ENCODE assay signal across 10 cellular contexts in the genomic region with DNA sequence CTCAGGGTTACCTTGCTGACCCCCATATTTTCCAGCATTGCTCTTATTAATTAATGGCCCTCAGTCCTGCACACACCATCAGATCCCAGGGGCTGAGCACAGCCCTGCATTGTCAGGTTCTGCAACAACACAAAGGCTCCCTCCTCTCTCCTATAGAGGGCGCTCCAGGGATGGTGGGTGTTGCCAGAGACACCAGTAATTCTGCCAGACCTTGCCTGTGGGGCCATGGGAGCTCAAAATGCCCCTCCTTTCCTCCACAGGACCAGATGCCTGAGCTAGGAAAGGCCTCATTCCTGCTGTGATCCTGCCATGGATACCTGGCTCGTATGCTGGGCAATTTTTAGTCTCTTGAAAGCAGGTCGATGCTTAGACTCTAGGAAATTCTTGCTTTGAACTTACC. TPM values are rescaled to one million over a fixed set of nuclear protein-coding genes. Genes with fewer than 3 reads are reported as not detected.
A peak's percentile ranks its signal among the peaks of the same experiment; 100 is the strongest.
DNase-seq lines count a peak whose midpoint lies in the region; ATAC-seq and TF ChIP-seq lines count a peak whose summit lies in the region.
"Had no signal": no experiment of that assay in that cellular context is flagged by ENCODE, and none has a peak within 500 bp of the region (broad histone marks: within the 10 kb centered on the region; RNA-seq: fewer than 3 reads in every experiment).

No MANE protein-coding gene starts in this region.

- no peak overlapping the region for H3K4me3 ChIP-seq in CD8-positive, alpha-beta T cell (ENCODE audit: low read depth, low read length)
- H3K4me3 ChIP-seq in ovary: no peak overlapping the region

- H3K36me3 ChIP-seq in CD8-positive, alpha-beta T cell (ENCODE audit: insufficient read depth, low read length): no peaks in the 10 kb centered on the region
- H3K36me3 ChIP-seq in ovary: no peaks in the 10 kb centered on the region

- ATAC-seq in CD8-positive, alpha-beta T cell: peak; percentile 44
- ATAC-seq in activated CD8-positive, alpha-beta T cell treated with anti-CD3 and anti-CD28 coated beads, Interleukin-2, amount 10 ng/mL, durations not matched to agents 7 days and 5 days: peak; percentile 37
- no peak for ATAC-seq in GM18505 (IDR thresholded peaks at IDR 0.05; ENCODE audit: unreplicated experiment)

- DNase-seq in CD8-positive, alpha-beta T cell: peak in 2 of 7 experiments; percentile 40 to 53
- DNase-seq in HFFc6 (no peak), iPS-NIHi7 (ENCODE audit: extremely low spot score) (peak; percentile 86), AG08396 (ENCODE audit: low spot score) (no peak), NCI-H2029 treated with DMSO at 0.1 percent for 48 hours (lab: John Stamatoyannopoulos, UW) (no peak), ovary (no peak)
- DNase-seq in activated CD8-positive, alpha-beta T cell treated with anti-CD3 and anti-CD28 coated beads, Interleukin-2, amount 10 ng/mL, durations not matched to agents 7 days and 5 days: peak; percentile 52

- H3K27ac Mint-ChIP-seq in CD8-positive, alpha-beta T cell: peak overlapping the region; percentile 53
- no peak overlapping the region for H3K27ac Mint-ChIP-seq in HFFc6
- peak overlapping the region; percentile 1 for H3K27ac Mint-ChIP-seq in activated CD8-positive, alpha-beta T cell treated with anti-CD3 and anti-CD28 coated beads, Interleukin-2, amount 10 ng/mL, durations not matched to agents 7 days and 5 days

- no peaks in the 10 kb centered on the region for H3K9me3 Mint-ChIP-seq in CD8-positive, alpha-beta T cell
- no peaks in the 10 kb centered on the region for H3K9me3 Mint-ChIP-seq in HFFc6
- no peaks in the 10 kb centered on the region for H3K9me3 Mint-ChIP-seq in activated CD8-positive, alpha-beta T cell treated with anti-CD3 and anti-CD28 coated beads, Interleukin-2, amount 10 ng/mL, durations not matched to agents 7 days and 5 days (ENCODE audit: insufficient read depth)

- H3K27me3 Mint-ChIP-seq in CD8-positive, alpha-beta T cell (ENCODE audit: low read depth): peaks cover 18% of the 10 kb centered on the region
- peaks cover 6% of the 10 kb centered on the region for H3K27me3 Mint-ChIP-seq in HFFc6 (ENCODE audit: insufficient read depth)
- peaks cover 21% of the 10 kb centered on the region for H3K27me3 Mint-ChIP-seq in activated CD8-positive, alpha-beta T cell treated with anti-CD3 and anti-CD28 coated beads, Interleukin-2, amount 10 ng/mL, durations not matched to agents 7 days and 5 days (ENCODE audit: low read depth)

- WGBS in ovary, 3 donors: 43 to 51% (median 48%) methylated on average over 3 of the region's 3 CpGs

- POLR2A ChIA-PET in CD8-positive, alpha-beta T cell (lab: Charles Lee): interaction anchor here (1.0 to 2.5 kb wide), 5 partner anchors 486 to 508 kb away, joined by 3 to 14 read pairs (median 6); no protein-coding TSS in a partner anchor
- POLR2A ChIA-PET in activated CD8-positive, alpha-beta T cell treated with anti-CD3 and anti-CD28 coated beads, Interleukin-2, amount 10 ng/mL, durations not matched to agents 7 days and 5 days (lab: Charles Lee): interaction anchor here (1.4 to 1.5 kb wide), 3 partner anchors 487 to 508 kb away, joined by 4 to 7 read pairs (median 5); no protein-coding TSS in a partner anchor

- intact Hi-C loops in CD8-positive, alpha-beta T cell (cut with DNase I, micrococcal nuclease): loop anchor here in 1 of 2 experiments (5.0 kb wide), 3 partner anchors 323 to 917 kb away; no protein-coding TSS in a partner anchor
- intact Hi-C loops in ovary (cut with DNase I): no loop called here

- no peaks in the 10 kb centered on the region for H3K9me3 ChIP-seq in CD8-positive, alpha-beta T cell (ENCODE audit: low read length)
- no peaks in the 10 kb centered on the region for H3K9me3 ChIP-seq in ovary

- H3K4me3 Mint-ChIP-seq in CD8-positive, alpha-beta T cell: peak overlapping the region; percentile 48
- no peak overlapping the region for H3K4me3 Mint-ChIP-seq in HFFc6
- H3K4me3 Mint-ChIP-seq in activated CD8-positive, alpha-beta T cell treated with anti-CD3 and anti-CD28 coated beads, Interleukin-2, amount 10 ng/mL, durations not matched to agents 7 days and 5 days: no peak overlapping the region

- H3K27ac ChIP-seq in CD8-positive, alpha-beta T cell (ENCODE audit: low read depth, low read length): no peak overlapping the region
- H3K27ac ChIP-seq in ovary: no peak overlapping the region

- TF ChIP-seq EP300 in ovary (IDR thresholded peaks at IDR 0.05): no peak

- no peaks in the 10 kb centered on the region for H3K27me3 ChIP-seq in CD8-positive, alpha-beta T cell (ENCODE audit: insufficient read depth, low read length)
- no peaks in the 10 kb centered on the region for H3K27me3 ChIP-seq in ovary

- H3K36me3 Mint-ChIP-seq in CD8-positive, alpha-beta T cell: no peaks in the 10 kb centered on the region
- H3K36me3 Mint-ChIP-seq in HFFc6 (ENCODE audit: low read depth): no peaks in the 10 kb centered on the region
- no peaks in the 10 kb centered on the region for H3K36me3 Mint-ChIP-seq in activated CD8-positive, alpha-beta T cell treated with anti-CD3 and anti-CD28 coated beads, Interleukin-2, amount 10 ng/mL, durations not matched to agents 7 days and 5 days (ENCODE audit: low read depth)

- no peak for TF ChIP-seq POLR2A in GM18505 (IDR thresholded peaks at IDR 0.05; ENCODE audit: borderline replicate concordance, extremely low read depth, insufficient read depth, insufficient read length)
- TF ChIP-seq POLR2A in ovary (IDR thresholded peaks at IDR 0.05): no peak

- H3K4me1 ChIP-seq in CD8-positive, alpha-beta T cell (ENCODE audit: insufficient read depth, low read length): peaks cover 16% of the 10 kb centered on the region
- no peaks in the 10 kb centered on the region for H3K4me1 ChIP-seq in ovary (ENCODE audit: insufficient read depth)

- peaks cover 38% of the 10 kb centered on the region for H3K4me1 Mint-ChIP-seq in CD8-positive, alpha-beta T cell (ENCODE audit: low read depth)
- no peaks in the 10 kb centered on the region for H3K4me1 Mint-ChIP-seq in HFFc6 (ENCODE audit: low read depth)
- peaks cover 14% of the 10 kb centered on the region for H3K4me1 Mint-ChIP-seq in activated CD8-positive, alpha-beta T cell treated with anti-CD3 and anti-CD28 coated beads, Interleukin-2, amount 10 ng/mL, durations not matched to agents 7 days and 5 days (ENCODE audit: low read depth)

- peak; percentile 23 for TF ChIP-seq CTCF in CD8-positive, alpha-beta T cell (IDR thresholded peaks at IDR 0.05)
- TF ChIP-seq CTCF in HFFc6 (IDR thresholded peaks at IDR 0.05) (peak; percentile 48; the same call in 1 of the 2 replicates), ovary (IDR thresholded peaks at IDR 0.05) (no peak)

- CTCF ChIA-PET in CD8-positive, alpha-beta T cell (lab: Charles Lee): interaction anchor here (0.9 to 4.2 kb wide), 6 partner anchors 8 to 513 kb away, joined by 3 to 38 read pairs (median 6); no protein-coding TSS in a partner anchor
- CTCF ChIA-PET in activated CD8-positive, alpha-beta T cell treated with anti-CD3 and anti-CD28 coated beads, Interleukin-2, amount 10 ng/mL, durations not matched to agents 7 days and 5 days (lab: Charles Lee): interaction anchor here (0.6 to 8.7 kb wide), 13 partner anchors 9 to 914 kb away, joined by 3 to 88 read pairs (median 3); partner anchors contain the start of gene TAS2R38

RNA-seq across cellular contexts. Expression of gene PRSS58, which starts 42.8 kb away (rescaled TPM):
- not detected for total RNA-seq in CD8-positive, alpha-beta T cell
- total RNA-seq in HFFc6 (2021; fragmentation: NEBNext Ultra II Directional; extraction: Animal tissue kit (Norgen Biotek cat#: 25700)): not detected
- total RNA-seq in activated CD8-positive, alpha-beta T cell treated with anti-CD3 and anti-CD28 coated beads, Interleukin-2, amount 10 ng/mL, durations not matched to agents 7 days and 5 days: not detected
- not detected for total RNA-seq in ovary
- not detected for polyA plus RNA-seq in ovary
- total RNA-seq: endothelial cell of umbilical vein had no signal
- polyA plus RNA-seq: endothelial cell of umbilical vein, neural cell had no signal

Comparison
In these comparisons a context has a peak if more than half of its experiments do, and no peak if none do; other contexts are left out.
1. DNase-seq: peak in activated CD8-positive, alpha-beta T cell treated with anti-CD3 and anti-CD28 coated beads, Interleukin-2, amount 10 ng/mL, durations not matched to agents 7 days and 5 days (single experiment) and iPS-NIHi7 (single experiment); none in HFFc6 (single experiment), AG08396 (single experiment), NCI-H2029 treated with DMSO at 0.1 percent for 48 hours (single experiment) and ovary (0 of 5).
2. CTCF ChIP-seq: peak in CD8-positive, alpha-beta T cell (single experiment) and HFFc6 (single experiment); none in ovary (0 of 3).